ENCODE assay signal across 27 cellular contexts in genomic region chr18:69684789-69685188, GRCh38.
A peak's percentile ranks its signal among the peaks of the same experiment; 100 is the strongest.
DNase-seq lines count a peak whose midpoint lies in the region; ATAC-seq, FAIRE-seq and TF ChIP-seq lines count a peak whose summit lies in the region.
"Had no signal": no experiment of that assay in that cellular context is flagged by ENCODE, and none has a peak within 500 bp of the region (broad histone marks: within the 10 kb centered on the region; RNA-seq: fewer than 3 reads in every experiment).

No MANE protein-coding gene starts in this region.

- H3K4me2 ChIP-seq in endothelial cell of umbilical vein (ENCODE audit: insufficient read depth, low read length) = no peak overlapping the region
- H3K4me2 ChIP-seq: BLaER1 had no signal

- POLR2A ChIA-PET in endothelial cell of umbilical vein (lab: Charles Lee) = no interaction called here

- no peaks in the 10 kb centered on the region for H4K20me1 ChIP-seq in endothelial cell of umbilical vein (replicated peaks; ENCODE audit: control insufficient read depth, extremely low read depth, insufficient read depth, low read length)
- H4K20me1 ChIP-seq: BLaER1 had no signal

- CTCF ChIA-PET in endothelial cell of umbilical vein (lab: Charles Lee) = no interaction called here

- H3K27me3 ChIP-seq in right atrium auricular region (no peaks in the 10 kb centered on the region), endothelial cell of umbilical vein (ENCODE audit: control insufficient read depth in 2 of 2, insufficient read depth in 2 of 2, low read length in 2 of 2) (no peaks in the 10 kb centered on the region), prostate gland (replicated peaks; ENCODE audit: insufficient read depth) (no peaks in the 10 kb centered on the region)
- H3K27me3 ChIP-seq: BE2C, BLaER1 had no signal

- no peak for TF ChIP-seq CTCF in right atrium auricular region (IDR thresholded peaks at IDR 0.05)
- no peak for TF ChIP-seq CTCF in endothelial cell of umbilical vein (IDR thresholded peaks at IDR 0.05; ENCODE audit: extremely low read depth in 1 of 2, insufficient read depth in 1 of 2, low read depth in 1 of 2, low read length in 2 of 2)
- no peak for TF ChIP-seq CTCF in prostate gland (IDR thresholded peaks at IDR 0.05)

- WGBS in prostate gland = 85% methylated on average over 2 of the region's 2 CpGs

- peaks cover 0 to 5% of the 10 kb centered on the region in 2 donors for H3K4me1 ChIP-seq in right atrium auricular region
- no peaks in the 10 kb centered on the region for H3K4me1 ChIP-seq in endothelial cell of umbilical vein (ENCODE audit: control insufficient read depth, extremely low read depth, insufficient read depth, low read length)
- no peaks in the 10 kb centered on the region for H3K4me1 ChIP-seq in prostate gland (replicated peaks)
- H3K4me1 ChIP-seq: BE2C, BLaER1 had no signal

- ATAC-seq in Right ventricle myocardium superior (ENCODE audit: poor library complexity) (peak; percentile 86), left ventricle myocardium superior (peak; percentile 68), HG02763 (IDR thresholded peaks at IDR 0.05; ENCODE audit: unreplicated experiment) (no peak)
- ATAC-seq: GM12878 had no signal

- no peak for FAIRE-seq in endothelial cell of umbilical vein (lab: Jason Lieb, UNC)
- FAIRE-seq: A204.1, GM12878, GM12892, GM18507 had no signal

- H3K9me3 ChIP-seq in right atrium auricular region (no peaks in the 10 kb centered on the region), endothelial cell of umbilical vein (replicated peaks; ENCODE audit: control insufficient read depth, insufficient read depth, low read length) (no peaks in the 10 kb centered on the region), prostate gland (no peaks in the 10 kb centered on the region)
- H3K9me3 ChIP-seq: BE2C, BLaER1 had no signal

- DNase-seq in Right ventricle myocardium superior = no peak
- no peak for DNase-seq in right atrium auricular region (ENCODE audit: low spot score)
- peak; percentile 31 for DNase-seq in endothelial cell of umbilical vein (ENCODE audit: low read depth, low spot score)
- no peak for DNase-seq in left ventricle myocardium superior
- DNase-seq in activated CD4-positive, alpha-beta T cell treated with anti-CD3 and anti-CD28 coated beads, Interleukin-2, amount 50 U/mL, for 48 hours = no peak
- no peak for DNase-seq in prostate gland (ENCODE audit: low spot score)
- DNase-seq: 8988T; ACHN; BE2C; C1 segment of cervical spinal cord; CD4-positive, alpha-beta memory T cell; CD4-positive, CD25-positive, alpha-beta regulatory T cell; CD8-positive, alpha-beta memory T cell; COR-L47; DMS 273 treated with DMSO at 0.1 percent for 48 hours; DMS153; DMS53; DMS79; DND-41; EL; GDM1 had no signal

- H3K79me2 ChIP-seq in endothelial cell of umbilical vein (ENCODE audit: control insufficient read depth, insufficient read depth, low read length) = no peaks in the 10 kb centered on the region

- dilution Hi-C loops in endothelial cell of umbilical vein (cut with MboI; ENCODE audit: extremely low pct_ligation_motif_present, low sequenced_read_pairs) = no loop called here

- TF ChIP-seq POLR2A in endothelial cell of umbilical vein (IDR thresholded peaks at IDR 0.05; ENCODE audit: low read depth, low read length) = no peak
- no peak for TF ChIP-seq POLR2A in prostate gland (IDR thresholded peaks at IDR 0.05)

- H3K9ac ChIP-seq in endothelial cell of umbilical vein (replicated peaks; ENCODE audit: extremely low read depth, insufficient read depth, low read length) = no peak overlapping the region
- H3K9ac ChIP-seq: BLaER1 had no signal

- no peak overlapping the region for H3K27ac ChIP-seq in right atrium auricular region
- H3K27ac ChIP-seq in endothelial cell of umbilical vein (ENCODE audit: insufficient read depth, low read depth, low read length) = no peak overlapping the region
- H3K27ac ChIP-seq in prostate gland = no peak overlapping the region
- H3K27ac ChIP-seq: BLaER1 had no signal

- intact Hi-C loops in Right ventricle myocardium superior (cut with DNase I) (no loop called here), endothelial cell of umbilical vein (cut with micrococcal nuclease) (no loop called here), left ventricle myocardium superior (cut with micrococcal nuclease) (no loop called here), prostate gland (cut with DNase I) (no loop called here)

- H3K36me3 ChIP-seq in right atrium auricular region (no peaks in the 10 kb centered on the region), endothelial cell of umbilical vein (ENCODE audit: control insufficient read depth in 2 of 2, extremely low read depth in 1 of 2, insufficient read depth in 2 of 2, low read length in 2 of 2) (no peaks in the 10 kb centered on the region), prostate gland (no peaks in the 10 kb centered on the region)
- H3K36me3 ChIP-seq: BE2C, BLaER1 had no signal

- H3K4me3 ChIP-seq in right atrium auricular region = no peak overlapping the region
- H3K4me3 ChIP-seq in endothelial cell of umbilical vein (replicated peaks in 1 of 3; ENCODE audit: insufficient read depth in 1 of 3, low read depth in 1 of 3, low read length in 3 of 3) = no peak overlapping the region
- H3K4me3 ChIP-seq in prostate gland = no peak overlapping the region
- H3K4me3 ChIP-seq: BLaER1, GM12878 had no signal

- H3K9me1 ChIP-seq in endothelial cell of umbilical vein (replicated peaks; ENCODE audit: control insufficient read depth, extremely low read depth, insufficient read depth, low read length) = no peaks in the 10 kb centered on the region

- no peak overlapping the region for H2AFZ ChIP-seq in endothelial cell of umbilical vein (ENCODE audit: low read depth, low read length)

- BruUV-seq in endothelial cell of umbilical vein (replicated peaks; lab: Mats Ljungman, UMichigan) = no TSS peak

TF ChIP-seq in endothelial cell of umbilical vein, 7 proteins besides CTCF, POLR2A, EP300 and RAD21:
- TF ChIP-seq JUN (IDR thresholded peaks at IDR 0.05; ENCODE audit: borderline replicate concordance, insufficient read depth, insufficient read length, low read depth) (no peak), EZH2 (IDR thresholded peaks at IDR 0.05; ENCODE audit: borderline replicate concordance, low read depth, low read length, severe bottlenecking) (no peak), GATA2 (IDR thresholded peaks at IDR 0.05; ENCODE audit: insufficient read depth, insufficient read length, low read depth, low read length) (no peak), MYC (IDR thresholded peaks at IDR 0.05; ENCODE audit: low read depth, low read length) (no peak), POLR2AphosphoS5 (IDR thresholded peaks at IDR 0.05; ENCODE audit: insufficient read depth, low read depth, low read length) (no peak), FOS (IDR thresholded peaks at IDR 0.05; ENCODE audit: borderline replicate concordance, insufficient read depth, low read length) (no peak)
- TF ChIP-seq, protein P1, sequence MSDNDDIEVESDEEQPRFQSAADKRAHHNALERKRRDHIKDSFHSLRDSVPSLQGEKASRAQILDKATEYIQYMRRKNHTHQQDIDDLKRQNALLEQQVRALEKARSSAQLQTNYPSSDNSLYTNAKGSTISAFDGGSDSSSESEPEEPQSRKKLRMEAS (IDR thresholded peaks at IDR 0.05; ENCODE audit: insufficient read depth, insufficient read length) = no peak
TF ChIP-seq in endothelial cell of umbilical vein: peak in this region for 0.
